ENCODE assay signal across 22 cellular contexts in the genomic region with DNA sequence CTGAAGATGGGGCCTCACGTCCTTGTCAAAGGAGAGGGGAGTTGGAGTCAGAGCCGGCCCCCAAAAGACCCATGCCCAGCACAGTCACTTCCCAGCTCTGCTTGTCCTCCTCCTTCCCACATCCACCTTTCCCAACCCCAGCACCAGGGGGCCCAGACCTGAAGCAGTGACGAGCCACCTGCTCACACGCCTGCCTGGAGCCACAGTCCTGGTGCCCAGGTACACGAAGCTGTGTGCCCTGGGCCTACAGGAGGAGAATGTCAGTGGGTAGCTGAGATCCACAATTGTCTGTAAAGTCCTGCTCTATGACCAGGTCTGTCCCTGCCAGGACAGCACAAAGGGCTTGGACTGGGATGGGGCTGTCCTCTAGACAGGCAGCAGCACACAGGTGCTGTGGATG.
"Had no signal": no experiment of that assay in that cellular context is flagged by ENCODE, and none has a peak within 500 bp of the region (broad histone marks: within the 10 kb centered on the region; RNA-seq: fewer than 3 reads in every experiment).

No MANE protein-coding gene starts in this region.

- H2AFZ ChIP-seq: parathyroid adenoma had no signal

- H3K9me3 ChIP-seq: sigmoid colon, thyroid gland had no signal

- DNase-seq: dorsolateral prefrontal cortex; effector CD4-positive, alpha-beta T cell; heart left ventricle; hypothalamus; immature natural killer cell; left ventricle myocardium superior; mucosa of descending colon; naive B cell; sigmoid colon; stimulated activated CD4-positive, alpha-beta T cell treated with anti-CD3 and anti-CD28 coated beads, Interleukin-2, amount 100 ng/mL, for 24 hours; stimulated activated CD4-positive, alpha-beta T cell treated with anti-CD3 and anti-CD28 coated beads, Interleukin-4, amount 100 ng/mL, for 24 hours; stimulated activated naive CD4-positive, alpha-beta T cell treated with Interleukin-2 at 50 U/mL for 16 hours; stomach; thyroid gland; trophoblast cell had no signal

- H3K9ac ChIP-seq: parathyroid adenoma had no signal

- H3K4me3 ChIP-seq: dorsolateral prefrontal cortex, gastroesophageal sphincter, heart left ventricle, lung, mucosa of descending colon, sigmoid colon, stomach, thyroid gland had no signal

- H3K27me3 ChIP-seq: dorsolateral prefrontal cortex, foreskin keratinocyte, gastroesophageal sphincter, heart left ventricle, sigmoid colon, stomach, thyroid gland had no signal

- H3K27ac ChIP-seq: dorsolateral prefrontal cortex, foreskin keratinocyte, gastroesophageal sphincter, heart left ventricle, parathyroid adenoma, sigmoid colon, stomach, thyroid gland had no signal

- H3K36me3 ChIP-seq: gastroesophageal sphincter, heart left ventricle, sigmoid colon, stomach, thyroid gland had no signal

- FAIRE-seq: colon had no signal

- H3K4me1 ChIP-seq: parathyroid adenoma, thyroid gland had no signal

- ATAC-seq: gastroesophageal sphincter; heart left ventricle; left ventricle myocardium superior; mucosa of descending colon; natural killer cell treated with Interleukin-12 subunit alpha and Interleukin-12 subunit beta and Interleukin-15 and Interleukin-18, amount 100 ng/mL, for 72 hours; stimulated activated effector memory CD8-positive, alpha-beta T cell treated with anti-CD3 and anti-CD28 coated beads, Interleukin-12 subunit alpha, Interleukin-12 subunit beta, amount 100 ng/mL, for 72 hours had no signal
